2 cellular contexts compared by ENCODE assay signal in genomic region chr19:55333870-55334269, GRCh38.
TF ChIP-seq lines count a peak whose summit lies in the region.

No MANE protein-coding gene starts in this region.

TF ChIP-seq in HEK293, 187 proteins besides CTCF, POLR2A, EP300 and RAD21 (continues in another document):
- TF ChIP-seq SP7 (tag by site-specific recombination; IDR thresholded peaks at IDR 0.05) (peak; percentile 64; the same call in 1 of the 2 replicates), ZNF558 (tag by site-specific recombination; IDR thresholded peaks at IDR 0.05) (no peak), FEZF1 (tag by site-specific recombination; IDR thresholded peaks at IDR 0.05) (0 out of 2 replicates have a peak, but pooled peaks have one; percentile 33), BCL11A (tag by site-specific recombination; IDR thresholded peaks at IDR 0.05; ENCODE audit: low read depth) (no peak), ZNF354C (tag by site-specific recombination; IDR thresholded peaks at IDR 0.05; ENCODE audit: borderline replicate concordance, low read depth) (no peak), ZNF449 (tag by site-specific recombination; IDR thresholded peaks at IDR 0.05) (0 out of 2 replicates have a peak, but pooled peaks have one; percentile 22), ZNF266 (tag by site-specific recombination; IDR thresholded peaks at IDR 0.05; ENCODE audit: low read depth) (no peak), ZNF600 (tag by site-specific recombination; IDR thresholded peaks at IDR 0.05) (peak; percentile 66; the same call in 1 of the 2 replicates), ZBTB17 (tag by site-specific recombination; IDR thresholded peaks at IDR 0.05) (0 out of 2 replicates have a peak, but pooled peaks have one; percentile 21), ZNF366 (tag by site-specific recombination; conservative IDR thresholded peaks at IDR 0.05) (peak; percentile 26; the same call in 1 of the 2 replicates)
- TF ChIP-seq, protein P1, sequence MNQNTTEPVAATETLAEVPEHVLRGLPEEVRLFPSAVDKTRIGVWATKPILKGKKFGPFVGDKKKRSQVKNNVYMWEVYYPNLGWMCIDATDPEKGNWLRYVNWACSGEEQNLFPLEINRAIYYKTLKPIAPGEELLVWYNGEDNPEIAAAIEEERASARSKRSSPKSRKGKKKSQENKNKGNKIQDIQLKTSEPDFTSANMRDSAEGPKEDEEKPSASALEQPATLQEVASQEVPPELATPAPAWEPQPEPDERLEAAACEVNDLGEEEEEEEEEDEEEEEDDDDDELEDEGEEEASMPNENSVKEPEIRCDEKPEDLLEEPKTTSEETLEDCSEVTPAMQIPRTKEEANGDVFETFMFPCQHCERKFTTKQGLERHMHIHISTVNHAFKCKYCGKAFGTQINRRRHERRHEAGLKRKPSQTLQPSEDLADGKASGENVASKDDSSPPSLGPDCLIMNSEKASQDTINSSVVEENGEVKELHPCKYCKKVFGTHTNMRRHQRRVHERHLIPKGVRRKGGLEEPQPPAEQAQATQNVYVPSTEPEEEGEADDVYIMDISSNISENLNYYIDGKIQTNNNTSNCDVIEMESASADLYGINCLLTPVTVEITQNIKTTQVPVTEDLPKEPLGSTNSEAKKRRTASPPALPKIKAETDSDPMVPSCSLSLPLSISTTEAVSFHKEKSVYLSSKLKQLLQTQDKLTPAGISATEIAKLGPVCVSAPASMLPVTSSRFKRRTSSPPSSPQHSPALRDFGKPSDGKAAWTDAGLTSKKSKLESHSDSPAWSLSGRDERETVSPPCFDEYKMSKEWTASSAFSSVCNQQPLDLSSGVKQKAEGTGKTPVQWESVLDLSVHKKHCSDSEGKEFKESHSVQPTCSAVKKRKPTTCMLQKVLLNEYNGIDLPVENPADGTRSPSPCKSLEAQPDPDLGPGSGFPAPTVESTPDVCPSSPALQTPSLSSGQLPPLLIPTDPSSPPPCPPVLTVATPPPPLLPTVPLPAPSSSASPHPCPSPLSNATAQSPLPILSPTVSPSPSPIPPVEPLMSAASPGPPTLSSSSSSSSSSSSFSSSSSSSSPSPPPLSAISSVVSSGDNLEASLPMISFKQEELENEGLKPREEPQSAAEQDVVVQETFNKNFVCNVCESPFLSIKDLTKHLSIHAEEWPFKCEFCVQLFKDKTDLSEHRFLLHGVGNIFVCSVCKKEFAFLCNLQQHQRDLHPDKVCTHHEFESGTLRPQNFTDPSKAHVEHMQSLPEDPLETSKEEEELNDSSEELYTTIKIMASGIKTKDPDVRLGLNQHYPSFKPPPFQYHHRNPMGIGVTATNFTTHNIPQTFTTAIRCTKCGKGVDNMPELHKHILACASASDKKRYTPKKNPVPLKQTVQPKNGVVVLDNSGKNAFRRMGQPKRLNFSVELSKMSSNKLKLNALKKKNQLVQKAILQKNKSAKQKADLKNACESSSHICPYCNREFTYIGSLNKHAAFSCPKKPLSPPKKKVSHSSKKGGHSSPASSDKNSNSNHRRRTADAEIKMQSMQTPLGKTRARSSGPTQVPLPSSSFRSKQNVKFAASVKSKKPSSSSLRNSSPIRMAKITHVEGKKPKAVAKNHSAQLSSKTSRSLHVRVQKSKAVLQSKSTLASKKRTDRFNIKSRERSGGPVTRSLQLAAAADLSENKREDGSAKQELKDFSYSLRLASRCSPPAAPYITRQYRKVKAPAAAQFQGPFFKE (tag by site-specific recombination; IDR thresholded peaks at IDR 0.05; ENCODE audit: borderline replicate concordance): no peak
- TF ChIP-seq, protein P2, sequence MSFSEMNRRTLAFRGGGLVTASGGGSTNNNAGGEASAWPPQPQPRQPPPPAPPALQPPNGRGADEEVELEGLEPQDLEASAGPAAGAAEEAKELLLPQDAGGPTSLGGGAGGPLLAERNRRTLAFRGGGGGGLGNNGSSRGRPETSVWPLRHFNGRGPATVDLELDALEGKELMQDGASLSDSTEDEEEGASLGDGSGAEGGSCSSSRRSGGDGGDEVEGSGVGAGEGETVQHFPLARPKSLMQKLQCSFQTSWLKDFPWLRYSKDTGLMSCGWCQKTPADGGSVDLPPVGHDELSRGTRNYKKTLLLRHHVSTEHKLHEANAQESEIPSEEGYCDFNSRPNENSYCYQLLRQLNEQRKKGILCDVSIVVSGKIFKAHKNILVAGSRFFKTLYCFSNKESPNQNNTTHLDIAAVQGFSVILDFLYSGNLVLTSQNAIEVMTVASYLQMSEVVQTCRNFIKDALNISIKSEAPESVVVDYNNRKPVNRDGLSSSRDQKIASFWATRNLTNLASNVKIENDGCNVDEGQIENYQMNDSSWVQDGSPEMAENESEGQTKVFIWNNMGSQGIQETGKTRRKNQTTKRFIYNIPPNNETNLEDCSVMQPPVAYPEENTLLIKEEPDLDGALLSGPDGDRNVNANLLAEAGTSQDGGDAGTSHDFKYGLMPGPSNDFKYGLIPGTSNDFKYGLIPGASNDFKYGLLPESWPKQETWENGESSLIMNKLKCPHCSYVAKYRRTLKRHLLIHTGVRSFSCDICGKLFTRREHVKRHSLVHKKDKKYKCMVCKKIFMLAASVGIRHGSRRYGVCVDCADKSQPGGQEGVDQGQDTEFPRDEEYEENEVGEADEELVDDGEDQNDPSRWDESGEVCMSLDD (tag by site-specific recombination; IDR thresholded peaks at IDR 0.05): 0 out of 2 replicates have a peak, but pooled peaks have one; percentile 46

TF ChIP-seq in H1, 55 proteins besides CTCF, POLR2A, EP300 and RAD21:
- TF ChIP-seq, protein P3, sequence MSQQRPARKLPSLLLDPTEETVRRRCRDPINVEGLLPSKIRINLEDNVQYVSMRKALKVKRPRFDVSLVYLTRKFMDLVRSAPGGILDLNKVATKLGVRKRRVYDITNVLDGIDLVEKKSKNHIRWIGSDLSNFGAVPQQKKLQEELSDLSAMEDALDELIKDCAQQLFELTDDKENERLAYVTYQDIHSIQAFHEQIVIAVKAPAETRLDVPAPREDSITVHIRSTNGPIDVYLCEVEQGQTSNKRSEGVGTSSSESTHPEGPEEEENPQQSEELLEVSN (IDR thresholded peaks at IDR 0.05): no peak
- TF ChIP-seq YY1 (IDR thresholded peaks at IDR 0.05; ENCODE audit: low read depth, low read length): no peak
- TF ChIP-seq, protein P4, sequence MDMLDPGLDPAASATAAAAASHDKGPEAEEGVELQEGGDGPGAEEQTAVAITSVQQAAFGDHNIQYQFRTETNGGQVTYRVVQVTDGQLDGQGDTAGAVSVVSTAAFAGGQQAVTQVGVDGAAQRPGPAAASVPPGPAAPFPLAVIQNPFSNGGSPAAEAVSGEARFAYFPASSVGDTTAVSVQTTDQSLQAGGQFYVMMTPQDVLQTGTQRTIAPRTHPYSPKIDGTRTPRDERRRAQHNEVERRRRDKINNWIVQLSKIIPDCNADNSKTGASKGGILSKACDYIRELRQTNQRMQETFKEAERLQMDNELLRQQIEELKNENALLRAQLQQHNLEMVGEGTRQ (IDR thresholded peaks at IDR 0.05; ENCODE audit: low read length): no peak
- no peak for TF ChIP-seq KDM4A (IDR thresholded peaks at IDR 0.05; ENCODE audit: low read depth, low read length, severe bottlenecking)
- no peak for TF ChIP-seq SP4 (IDR thresholded peaks at IDR 0.05; ENCODE audit: low read length)
- TF ChIP-seq SP2 (IDR thresholded peaks at IDR 0.05; ENCODE audit: low read length): no peak
- TF ChIP-seq FOSL1 (IDR thresholded peaks at IDR 0.05; ENCODE audit: insufficient read depth, low read depth, low read length): no peak
- no peak for TF ChIP-seq SAP30 (IDR thresholded peaks at IDR 0.05; ENCODE audit: insufficient read depth, insufficient replicate concordance, low read length)
- no peak for TF ChIP-seq TEAD4 (IDR thresholded peaks at IDR 0.05; ENCODE audit: low read depth, low read length)
- TF ChIP-seq EZH2 (IDR thresholded peaks at IDR 0.05; ENCODE audit: low read depth, low read length, severe bottlenecking): no peak
- no peak for TF ChIP-seq TCF12 (IDR thresholded peaks at IDR 0.05; ENCODE audit: low read depth, low read length)
- TF ChIP-seq PHF8 (conservative IDR thresholded peaks at IDR 0.05; ENCODE audit: low read depth, low read length): no peak
TF ChIP-seq in H1: peak in this region for 0.
